ENCODE assay signal across 11 cellular contexts in the genomic region with DNA sequence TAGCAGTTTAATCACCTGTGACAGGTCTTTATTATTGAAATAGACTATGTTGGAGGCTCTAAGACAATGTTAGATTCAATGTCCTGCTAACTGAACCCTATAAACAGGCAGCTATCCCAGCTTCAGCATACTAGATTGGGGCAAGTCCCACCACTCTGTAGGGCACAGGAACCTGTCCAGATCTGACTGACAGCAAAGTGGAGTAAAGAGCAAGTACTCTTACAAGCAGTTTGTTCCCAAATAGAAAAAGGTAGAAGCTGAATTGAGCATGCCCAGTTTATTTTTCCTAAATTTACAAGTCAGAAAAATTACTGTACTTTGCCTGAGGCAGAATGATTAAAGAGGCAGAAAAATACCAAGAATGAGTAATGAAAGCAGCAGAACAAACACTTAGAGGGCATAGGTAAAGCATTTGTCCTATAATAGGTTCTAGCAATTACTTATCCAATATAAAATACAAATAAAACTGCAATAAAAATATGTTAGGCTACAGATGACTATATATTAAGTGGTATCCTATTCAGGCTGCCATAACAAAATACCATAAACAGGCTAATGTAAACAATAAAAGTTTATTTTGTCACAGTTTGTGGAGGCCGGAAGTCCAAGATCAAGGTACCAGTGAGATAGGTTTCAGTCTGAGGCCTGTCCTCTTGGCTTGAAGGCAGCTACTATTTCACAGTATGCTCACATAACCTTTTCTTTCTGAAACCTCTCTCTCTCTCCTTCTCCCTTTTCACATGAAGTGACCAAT.
"Had no signal": no experiment of that assay in that cellular context is flagged by ENCODE, and none has a peak within 500 bp of the region (broad histone marks: within the 10 kb centered on the region; RNA-seq: fewer than 3 reads in every experiment).

No MANE protein-coding gene starts in this region.

- H3K27me3 Mint-ChIP-seq: stimulated activated naive CD8-positive, alpha-beta T cell treated with anti-CD3 and anti-CD28 coated beads, Interleukin-15, amount 100 ng/mL, for 72 hours; type B pancreatic cell had no signal

- H3K4me1 Mint-ChIP-seq: nephron progenitor cell; stimulated activated naive CD8-positive, alpha-beta T cell treated with anti-CD3 and anti-CD28 coated beads, Interleukin-15, amount 100 ng/mL, for 72 hours had no signal

- H3K27ac Mint-ChIP-seq: activated naive CD4-positive, alpha-beta T cell treated with anti-CD3 and anti-CD28 coated beads for 36 hours; nephron progenitor cell; stimulated activated naive CD8-positive, alpha-beta T cell treated with anti-CD3 and anti-CD28 coated beads, Interleukin-15, amount 100 ng/mL, for 72 hours; type B pancreatic cell had no signal

- H3K36me3 ChIP-seq: spleen had no signal

- ATAC-seq: activated CD4-positive, CD25-positive, alpha-beta regulatory T cell treated with anti-CD3 and anti-CD28 coated beads, Interleukin-2, amount 50 U/mL, for 24 hours; psoas muscle; sciatic nerve; stimulated activated naive CD8-positive, alpha-beta T cell treated with anti-CD3 and anti-CD28 coated beads, Interleukin-15, amount 100 ng/mL, for 72 hours had no signal

- DNase-seq: activated naive CD4-positive, alpha-beta T cell treated with anti-CD3 and anti-CD28 coated beads for 36 hours; activated T-cell treated with anti-CD3 and anti-CD28 coated beads for 4 hours; kidney glomerular epithelial cell; nephron progenitor cell; occipital lobe; psoas muscle; spleen; stimulated activated naive CD8-positive, alpha-beta T cell treated with anti-CD3 and anti-CD28 coated beads, Interleukin-15, amount 100 ng/mL, for 72 hours had no signal

- H3K36me3 Mint-ChIP-seq: type B pancreatic cell had no signal

- H3K4me1 ChIP-seq: psoas muscle, spleen had no signal

- H3K27me3 ChIP-seq: spleen had no signal

- H3K4me3 ChIP-seq: psoas muscle, spleen had no signal

- H3K4me3 Mint-ChIP-seq: activated naive CD4-positive, alpha-beta T cell treated with anti-CD3 and anti-CD28 coated beads for 36 hours; nephron progenitor cell; stimulated activated naive CD8-positive, alpha-beta T cell treated with anti-CD3 and anti-CD28 coated beads, Interleukin-15, amount 100 ng/mL, for 72 hours; type B pancreatic cell had no signal

- H3K9me3 ChIP-seq: psoas muscle had no signal
